Comparison of ENCODE assay signal across 29 cellular contexts in the genomic region with DNA sequence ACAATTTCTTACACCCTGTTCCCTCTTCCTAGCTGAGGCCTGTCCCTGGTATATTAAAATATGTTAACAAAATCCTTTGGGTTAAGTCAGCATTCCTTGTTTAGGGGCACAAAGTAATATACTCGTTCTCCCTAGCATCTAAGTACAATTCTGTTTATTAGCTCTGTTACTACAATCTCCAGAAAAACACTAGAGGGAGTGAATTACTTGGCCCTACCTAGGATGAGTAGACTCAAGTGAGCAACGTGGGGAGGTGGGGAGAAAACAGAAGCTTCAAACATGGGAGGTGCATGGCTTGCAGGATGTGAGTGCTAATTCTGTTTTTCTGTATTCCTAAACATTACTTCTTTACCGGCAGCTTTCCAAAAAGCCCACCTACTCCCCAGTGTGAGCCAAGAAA.
"Had no signal": no experiment of that assay in that cellular context is flagged by ENCODE, and none has a peak within 500 bp of the region (broad histone marks: within the 10 kb centered on the region; RNA-seq: fewer than 3 reads in every experiment).

No MANE protein-coding gene starts in this region.

- H3K4me3 Mint-ChIP-seq: dendritic cell treated with granulocyte-macrophage colony-stimulating factor and Interleukin-4, amounts not matched to agents 40 ng/mL and 50 ng/mL, for 4 days; endodermal cell; naive thymus-derived CD4-positive, alpha-beta T cell; nephron; neural progenitor cell; stimulated activated naive CD8-positive, alpha-beta T cell treated with anti-CD3 and anti-CD28 coated beads, Interleukin-15, amount 100 ng/mL, for 72 hours had no signal

- H3K4me2 ChIP-seq: hepatocyte, neural progenitor cell had no signal

- H3K9me3 Mint-ChIP-seq: endodermal cell, neural progenitor cell had no signal

- H3K36me3 ChIP-seq: gastroesophageal sphincter, heart left ventricle, left lung, neural progenitor cell, right lobe of liver, suprapubic skin, transverse colon, upper lobe of right lung, uterus had no signal

- H3K4me1 ChIP-seq: gastroesophageal sphincter, heart left ventricle, left lung, neural progenitor cell, parathyroid adenoma, right lobe of liver, suprapubic skin, transverse colon, upper lobe of right lung, uterus had no signal

- H3K9ac ChIP-seq: neural progenitor cell, parathyroid adenoma had no signal

- H3K27me3 ChIP-seq: gastroesophageal sphincter, heart left ventricle, hepatocyte, left lung, neural progenitor cell, right lobe of liver, suprapubic skin, transverse colon, upper lobe of right lung, uterus had no signal

- H3K4me1 Mint-ChIP-seq: naive thymus-derived CD4-positive, alpha-beta T cell; nephron; neural progenitor cell; stimulated activated naive CD8-positive, alpha-beta T cell treated with anti-CD3 and anti-CD28 coated beads, Interleukin-15, amount 100 ng/mL, for 72 hours had no signal

- H3K9me3 ChIP-seq: gastroesophageal sphincter, left lung, right lobe of liver, suprapubic skin, transverse colon, upper lobe of right lung, uterus had no signal

- H3K27ac ChIP-seq: epithelial cell of prostate, gastroesophageal sphincter, heart left ventricle, hepatocyte, left lung, neural progenitor cell, parathyroid adenoma, right lobe of liver, suprapubic skin, transverse colon, upper lobe of right lung, uterus had no signal

- DNase-seq: effector CD8-positive, alpha-beta T cell; endodermal cell; foreskin fibroblast; heart left ventricle; left cardiac atrium; left lung; mesenchymal stem cell; midbrain; naive thymus-derived CD4-positive, alpha-beta T cell; right lobe of liver; small intestine; stimulated activated CD4-positive, alpha-beta T cell treated with anti-CD3 and anti-CD28 coated beads, Interleukin-15, amount 100 ng/mL, for 24 hours; stimulated activated CD4-positive, alpha-beta T cell treated with anti-CD3 and anti-CD28 coated beads, Interleukin-2, amount 100 ng/mL, for 48 hours; stimulated activated CD8-positive, alpha-beta memory T cell treated with anti-CD3 and anti-CD28 coated beads, Interleukin-4, amount 100 ng/mL, for 48 hours; stimulated activated naive CD4-positive, alpha-beta T cell; stimulated activated naive CD8-positive, alpha-beta T cell treated with anti-CD3 and anti-CD28 coated beads, Interleukin-15, amount 100 ng/mL, for 72 hours; transverse colon; upper lobe of right lung; uterus had no signal

- H3K4me3 ChIP-seq: gastroesophageal sphincter, heart left ventricle, hepatocyte, left lung, neural progenitor cell, right lobe of liver, suprapubic skin, transverse colon, upper lobe of right lung, uterus had no signal

- H3K79me2 ChIP-seq: hepatocyte, parathyroid adenoma had no signal

- H3K27ac Mint-ChIP-seq: dendritic cell treated with granulocyte-macrophage colony-stimulating factor and Interleukin-4, amounts not matched to agents 40 ng/mL and 50 ng/mL, for 4 days; endodermal cell; naive thymus-derived CD4-positive, alpha-beta T cell; nephron; neural progenitor cell; progenitor cell of endocrine pancreas; stimulated activated naive CD8-positive, alpha-beta T cell treated with anti-CD3 and anti-CD28 coated beads, Interleukin-15, amount 100 ng/mL, for 72 hours had no signal

- H3K27me3 Mint-ChIP-seq: dendritic cell treated with granulocyte-macrophage colony-stimulating factor and Interleukin-4, amounts not matched to agents 40 ng/mL and 50 ng/mL, for 4 days; naive thymus-derived CD4-positive, alpha-beta T cell; progenitor cell of endocrine pancreas; stimulated activated naive CD8-positive, alpha-beta T cell treated with anti-CD3 and anti-CD28 coated beads, Interleukin-15, amount 100 ng/mL, for 72 hours had no signal

- H3K36me3 Mint-ChIP-seq: neural progenitor cell had no signal

- ATAC-seq: esophagus mucosa; gastroesophageal sphincter; heart left ventricle; left cardiac atrium; left lung; naive thymus-derived CD4-positive, alpha-beta T cell; right lobe of liver; stimulated activated naive CD8-positive, alpha-beta T cell treated with anti-CD3 and anti-CD28 coated beads, Interleukin-15, amount 100 ng/mL, for 72 hours; upper lobe of right lung had no signal

- H2AFZ ChIP-seq: hepatocyte, neural progenitor cell, parathyroid adenoma had no signal
